In the genomic region with DNA sequence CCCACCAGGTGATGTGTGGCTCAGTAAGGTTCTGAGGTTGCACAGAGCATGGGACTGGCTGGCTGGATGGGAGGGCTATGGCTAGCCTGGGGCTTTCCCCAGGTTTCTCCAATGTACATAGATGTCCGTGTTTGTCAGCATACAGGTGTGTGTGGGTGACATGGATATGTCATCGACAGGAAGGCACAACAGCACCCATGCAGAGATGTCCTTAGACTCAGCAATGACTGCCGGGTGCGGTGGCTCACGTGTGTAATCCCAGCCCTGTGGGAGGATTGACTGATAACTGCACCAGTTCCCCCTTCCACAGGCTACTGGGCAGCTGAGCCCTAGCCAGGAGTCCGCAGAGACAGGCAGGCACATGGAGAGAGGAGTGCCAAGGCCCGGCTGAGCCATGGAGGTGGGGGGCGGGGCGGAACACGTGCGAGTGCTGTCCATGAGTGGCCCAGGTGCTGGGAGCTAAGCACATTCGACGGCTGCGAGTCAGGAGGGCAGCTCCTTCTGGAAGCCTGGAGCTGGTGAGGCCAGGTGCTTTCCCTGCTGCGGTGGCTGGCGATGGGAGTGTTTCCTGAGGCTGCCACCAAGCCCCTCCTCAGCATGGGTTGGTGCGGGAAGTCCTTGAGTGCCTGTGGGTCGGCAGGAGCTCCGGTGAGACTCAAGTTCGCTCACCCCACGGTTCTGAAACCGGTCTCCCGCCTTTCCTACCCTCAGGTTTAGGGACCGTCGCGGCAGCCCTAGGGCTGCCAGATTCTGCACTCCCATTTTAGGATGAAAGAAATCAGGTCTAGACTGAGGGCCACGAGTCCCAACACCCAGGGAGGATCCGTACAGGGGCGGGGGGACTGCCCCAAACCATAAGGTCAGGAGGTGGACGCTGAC, we compare ENCODE assay signal across 8 cellular contexts. TPM values are rescaled to one million over a fixed set of nuclear protein-coding genes. Genes with fewer than 3 reads are reported as not detected.
DNase-seq lines count a peak whose midpoint lies in the region; ATAC-seq lines count a peak whose summit lies in the region.

No MANE protein-coding gene starts in this region.

- H3K4me3 ChIP-seq in HUES6 (ENCODE audit: low read depth, low read length) (peak overlapping the region; percentile 72), mesodermal cell (ENCODE audit: extremely low read depth, insufficient read depth, low read length, poor library complexity, severe bottlenecking) (peak overlapping the region; percentile 68), stomach smooth muscle (ENCODE audit: low read length in 2 of 2) (peak overlapping the region; percentile 73 to 83)

- H3K9me3 ChIP-seq in HUES6 (ENCODE audit: control insufficient read depth, insufficient read depth, low read depth, low read length), result peaks cover 12% of the 10 kb centered on the region; the same call in 1 of the 2 replicates
- no peaks in the 10 kb centered on the region for H3K9me3 ChIP-seq in mesodermal cell (ENCODE audit: control insufficient read depth, low read length)
- H3K9me3 ChIP-seq in stomach smooth muscle (ENCODE audit: control insufficient read depth in 2 of 2, low read length in 2 of 2), result peaks cover 0 to 2% of the 10 kb centered on the region in 2 donors

- H3K36me3 Mint-ChIP-seq in dendritic cell treated with granulocyte-macrophage colony-stimulating factor and Interleukin-4, amounts not matched to agents 40 ng/mL and 50 ng/mL, for 4 days (ENCODE audit: low read depth), result peaks cover 33% of the 10 kb centered on the region

- ATAC-seq in GM19324 (IDR thresholded peaks at IDR 0.05; ENCODE audit: low FRiP score, unreplicated experiment), result peak; percentile 4

- 31 to 42% methylated on average over 24 to 27 of the region's 30 CpGs for WGBS in mesodermal cell (ENCODE audit: insufficient coverage in 2 of 2), 2 experiments

- peaks cover 18% of the 10 kb centered on the region for H3K27me3 Mint-ChIP-seq in dendritic cell treated with granulocyte-macrophage colony-stimulating factor and Interleukin-4, amounts not matched to agents 40 ng/mL and 50 ng/mL, for 4 days

- H3K9me3 Mint-ChIP-seq in dendritic cell treated with granulocyte-macrophage colony-stimulating factor and Interleukin-4, amounts not matched to agents 40 ng/mL and 50 ng/mL, for 4 days, result no peaks in the 10 kb centered on the region

- intact Hi-C loops in dendritic cell treated with granulocyte-macrophage colony-stimulating factor and Interleukin-4, amounts not matched to agents 40 ng/mL and 50 ng/mL, for 4 days (cut with micrococcal nuclease), result no loop called here

- H3K4me1 ChIP-seq in HUES6 (ENCODE audit: control insufficient read depth, insufficient read depth, low read length), result peaks cover 7% of the 10 kb centered on the region; the same call in 1 of the 2 replicates
- H3K4me1 ChIP-seq in mesodermal cell (ENCODE audit: control insufficient read depth, insufficient read depth, low read length, poor library complexity, severe bottlenecking), result peaks cover 7% of the 10 kb centered on the region
- peaks cover 19% of the 10 kb centered on the region for H3K4me1 ChIP-seq in stomach smooth muscle (ENCODE audit: control insufficient read depth, insufficient read depth, low read length)

- H3K27ac ChIP-seq in HUES6 (ENCODE audit: low read depth, low read length) (peak overlapping the region; percentile 96; the same call in 1 of the 2 replicates), mesodermal cell (ENCODE audit: low read depth, low read length, severe bottlenecking) (no peak overlapping the region), stomach smooth muscle (ENCODE audit: low read length) (peak overlapping the region; percentile 58)

- H3K27me3 ChIP-seq in HUES6 (ENCODE audit: control insufficient read depth, insufficient read depth, low read length), result peaks cover 13% of the 10 kb centered on the region
- peaks cover 0 to 2% of the 10 kb centered on the region in 2 donors for H3K27me3 ChIP-seq in stomach smooth muscle (ENCODE audit: control insufficient read depth in 1 of 2, insufficient read depth in 2 of 2, low read length in 2 of 2)

- peaks cover 55% of the 10 kb centered on the region for H3K4me1 Mint-ChIP-seq in dendritic cell treated with granulocyte-macrophage colony-stimulating factor and Interleukin-4, amounts not matched to agents 40 ng/mL and 50 ng/mL, for 4 days (ENCODE audit: low read depth)

- peak overlapping the region; percentile 87 for H3K9ac ChIP-seq in HUES6 (ENCODE audit: low read length)
- H3K9ac ChIP-seq in stomach smooth muscle (ENCODE audit: low read length in 2 of 2), result peak overlapping the region; percentile 75 to 86

- H3K36me3 ChIP-seq in HUES6 (ENCODE audit: control insufficient read depth, insufficient read depth, low read length), result peaks cover 8% of the 10 kb centered on the region; the same call in 1 of the 2 replicates
- peaks cover 17% of the 10 kb centered on the region for H3K36me3 ChIP-seq in mesodermal cell (ENCODE audit: control insufficient read depth, insufficient read depth, low read length)
- peaks cover 0 to 3% of the 10 kb centered on the region in 2 donors for H3K36me3 ChIP-seq in stomach smooth muscle (ENCODE audit: control insufficient read depth in 2 of 2, insufficient read depth in 2 of 2, low read length in 2 of 2)

- H3K27ac Mint-ChIP-seq in dendritic cell treated with granulocyte-macrophage colony-stimulating factor and Interleukin-4, amounts not matched to agents 40 ng/mL and 50 ng/mL, for 4 days, result peak overlapping the region; percentile 98

- peak; percentile 92 for DNase-seq in SW480 (ENCODE audit: low spot score)
- no peak for DNase-seq in NOMO-1 treated with DMSO at 0.1 percent for 48 hours (lab: John Stamatoyannopoulos, UW; ENCODE audit: unreplicated experiment)
- DNase-seq in mucosa of gallbladder (ENCODE audit: low spot score), result no peak

- H3K4me3 Mint-ChIP-seq in dendritic cell treated with granulocyte-macrophage colony-stimulating factor and Interleukin-4, amounts not matched to agents 40 ng/mL and 50 ng/mL, for 4 days, result peak overlapping the region; percentile 97

RNA-seq across cellular contexts. Expression of a gene that starts 0.9 kb away (rescaled TPM):
- polyA plus RNA-seq in mesodermal cell (2013, experiment 1 of 2), result 22.6 TPM
- polyA plus RNA-seq in mesodermal cell (2013, experiment 2 of 2), result 22.4 TPM
- total RNA-seq in mucosa of gallbladder, result 45.4 TPM

RNA-seq across cellular contexts. Expression of a gene that starts 15.6 kb away (rescaled TPM):
- 9.0 TPM for polyA plus RNA-seq in mesodermal cell (2013, experiment 1 of 2)
- 5.6 TPM for polyA plus RNA-seq in mesodermal cell (2013, experiment 2 of 2)
- total RNA-seq in mucosa of gallbladder, result 1.3 TPM

RNA-seq across cellular contexts. Expression of a gene that starts 29.5 kb away (rescaled TPM):
- not detected for polyA plus RNA-seq in mesodermal cell (2013, experiment 1 of 2)
- polyA plus RNA-seq in mesodermal cell (2013, experiment 2 of 2), result not detected
- total RNA-seq in mucosa of gallbladder, result not detected

RNA-seq across cellular contexts. Expression of a gene that starts 39.5 kb away (rescaled TPM):
- 135 TPM for polyA plus RNA-seq in mesodermal cell (2013, experiment 1 of 2)
- 108 TPM for polyA plus RNA-seq in mesodermal cell (2013, experiment 2 of 2)
- 12.6 TPM for total RNA-seq in mucosa of gallbladder

RNA-seq across cellular contexts. Expression of a gene that starts 46.1 kb away (rescaled TPM):
- polyA plus RNA-seq in mesodermal cell (2013, experiment 1 of 2), result 51.9 TPM
- 43.9 TPM for polyA plus RNA-seq in mesodermal cell (2013, experiment 2 of 2)
- 43.4 TPM for total RNA-seq in mucosa of gallbladder
